ENCODE assay signal across 30 cellular contexts in genomic region chr10:121393522-121393921, GRCh38.
"Had no signal": no experiment of that assay in that cellular context is flagged by ENCODE, and none has a peak within 500 bp of the region (broad histone marks: within the 10 kb centered on the region; RNA-seq: fewer than 3 reads in every experiment).

No MANE protein-coding gene starts in this region.

- H3K4me3 Mint-ChIP-seq: activated CD4-positive, alpha-beta memory T cell treated with anti-CD3 and anti-CD28 coated beads, Interleukin-2, amount 10 ng/mL, durations not matched to agents 7 days and 5 days; activated CD4-positive, alpha-beta T cell treated with anti-CD3 and anti-CD28 coated beads for 36 hours; activated CD4-positive, alpha-beta T cell treated with anti-CD3 and anti-CD28 coated beads, Interleukin-2, amount 10 ng/mL, durations not matched to agents 24 days and 14 days; activated naive CD4-positive, alpha-beta T cell treated with anti-CD3 and anti-CD28 coated beads, Interleukin-2, amount 10 ng/mL, durations not matched to agents 7 days and 5 days; activated naive CD8-positive, alpha-beta T cell treated with anti-CD3 and anti-CD28 coated beads, Interleukin-2, amount 10 ng/mL, durations not matched to agents 7 days and 5 days; activated T-cell treated with anti-CD3 and anti-CD28 coated beads, Interleukin-2, amount 50 U/mL, for 24 hours; activated T-cell treated with anti-CD3 and anti-CD28 coated beads, Interleukin-2, amount 50 U/mL, for 72 hours; brain; effector memory CD8-positive, alpha-beta T cell had no signal

- H3K9me3 Mint-ChIP-seq: activated CD4-positive, alpha-beta memory T cell treated with anti-CD3 and anti-CD28 coated beads, Interleukin-2, amount 10 ng/mL, durations not matched to agents 7 days and 5 days; activated CD4-positive, alpha-beta T cell treated with anti-CD3 and anti-CD28 coated beads, Interleukin-2, amount 10 ng/mL, durations not matched to agents 24 days and 14 days; activated naive CD4-positive, alpha-beta T cell treated with anti-CD3 and anti-CD28 coated beads, Interleukin-2, amount 10 ng/mL, durations not matched to agents 7 days and 5 days; activated naive CD8-positive, alpha-beta T cell treated with anti-CD3 and anti-CD28 coated beads, Interleukin-2, amount 10 ng/mL, durations not matched to agents 7 days and 5 days; activated T-cell treated with anti-CD3 and anti-CD28 coated beads, Interleukin-2, amount 50 U/mL, for 24 hours; effector memory CD8-positive, alpha-beta T cell had no signal

- H3K27ac ChIP-seq: ascending aorta, breast epithelium, esophagus muscularis mucosa, foreskin keratinocyte, gastrocnemius medialis, heart left ventricle had no signal

- H3K4me1 Mint-ChIP-seq: activated CD4-positive, alpha-beta memory T cell treated with anti-CD3 and anti-CD28 coated beads, Interleukin-2, amount 10 ng/mL, durations not matched to agents 7 days and 5 days; activated CD4-positive, alpha-beta T cell treated with anti-CD3 and anti-CD28 coated beads for 36 hours; activated CD4-positive, alpha-beta T cell treated with anti-CD3 and anti-CD28 coated beads, Interleukin-2, amount 10 ng/mL, durations not matched to agents 24 days and 14 days; activated naive CD4-positive, alpha-beta T cell treated with anti-CD3 and anti-CD28 coated beads, Interleukin-2, amount 10 ng/mL, durations not matched to agents 7 days and 5 days; activated naive CD8-positive, alpha-beta T cell treated with anti-CD3 and anti-CD28 coated beads, Interleukin-2, amount 10 ng/mL, durations not matched to agents 7 days and 5 days had no signal

- H3K27me3 Mint-ChIP-seq: activated CD4-positive, alpha-beta memory T cell treated with anti-CD3 and anti-CD28 coated beads, Interleukin-2, amount 10 ng/mL, durations not matched to agents 7 days and 5 days; activated CD4-positive, alpha-beta T cell treated with anti-CD3 and anti-CD28 coated beads, Interleukin-2, amount 10 ng/mL, durations not matched to agents 24 days and 14 days; activated naive CD4-positive, alpha-beta T cell treated with anti-CD3 and anti-CD28 coated beads, Interleukin-2, amount 10 ng/mL, durations not matched to agents 7 days and 5 days; activated naive CD8-positive, alpha-beta T cell treated with anti-CD3 and anti-CD28 coated beads, Interleukin-2, amount 10 ng/mL, durations not matched to agents 7 days and 5 days had no signal

- H3K9me3 ChIP-seq: ascending aorta, breast epithelium, esophagus muscularis mucosa, gastrocnemius medialis had no signal

- ATAC-seq: activated CD4-positive, alpha-beta T cell treated with anti-CD3 and anti-CD28 coated beads for 36 hours; activated naive CD4-positive, alpha-beta T cell treated with anti-CD3 and anti-CD28 coated beads, Interleukin-2, amount 50 U/mL, for 72 hours; activated T-cell treated with anti-CD3 and anti-CD28 coated beads, Interleukin-2, amount 50 U/mL, for 72 hours; effector memory CD8-positive, alpha-beta T cell; foreskin keratinocyte; gastrocnemius medialis had no signal

- H3K27ac Mint-ChIP-seq: activated CD4-positive, alpha-beta memory T cell treated with anti-CD3 and anti-CD28 coated beads, Interleukin-2, amount 10 ng/mL, durations not matched to agents 7 days and 5 days; activated CD4-positive, alpha-beta T cell treated with anti-CD3 and anti-CD28 coated beads for 36 hours; activated CD4-positive, alpha-beta T cell treated with anti-CD3 and anti-CD28 coated beads, Interleukin-2, amount 10 ng/mL, durations not matched to agents 24 days and 14 days; activated naive CD4-positive, alpha-beta T cell treated with anti-CD3 and anti-CD28 coated beads, Interleukin-2, amount 10 ng/mL, durations not matched to agents 7 days and 5 days; activated naive CD4-positive, alpha-beta T cell treated with anti-CD3 and anti-CD28 coated beads, Interleukin-2, amount 50 U/mL, for 72 hours; activated naive CD8-positive, alpha-beta T cell treated with anti-CD3 and anti-CD28 coated beads, Interleukin-2, amount 10 ng/mL, durations not matched to agents 7 days and 5 days; activated T-cell treated with anti-CD3 and anti-CD28 coated beads, Interleukin-2, amount 50 U/mL, for 24 hours; activated T-cell treated with anti-CD3 and anti-CD28 coated beads, Interleukin-2, amount 50 U/mL, for 72 hours; effector memory CD8-positive, alpha-beta T cell had no signal

- H3K4me1 ChIP-seq: ascending aorta, breast epithelium, foreskin keratinocyte, gastrocnemius medialis had no signal

- H3K36me3 Mint-ChIP-seq: activated naive CD4-positive, alpha-beta T cell treated with anti-CD3 and anti-CD28 coated beads, Interleukin-2, amount 10 ng/mL, durations not matched to agents 7 days and 5 days; activated naive CD4-positive, alpha-beta T cell treated with anti-CD3 and anti-CD28 coated beads, Interleukin-2, amount 50 U/mL, for 72 hours; activated naive CD8-positive, alpha-beta T cell treated with anti-CD3 and anti-CD28 coated beads, Interleukin-2, amount 10 ng/mL, durations not matched to agents 7 days and 5 days; brain had no signal

- H3K27me3 ChIP-seq: ascending aorta, breast epithelium, esophagus muscularis mucosa, foreskin keratinocyte, gastrocnemius medialis had no signal

- H3K36me3 ChIP-seq: ascending aorta, breast epithelium, esophagus muscularis mucosa, gastrocnemius medialis, heart left ventricle had no signal

- H3K4me3 ChIP-seq: ascending aorta, breast epithelium, esophagus muscularis mucosa, gastrocnemius medialis, heart left ventricle had no signal

- DNase-seq: activated CD4-positive, alpha-beta memory T cell treated with anti-CD3 and anti-CD28 coated beads, Interleukin-2, amount 10 ng/mL, durations not matched to agents 7 days and 5 days; activated CD4-positive, alpha-beta T cell treated with anti-CD3 and anti-CD28 coated beads for 36 hours; activated CD4-positive, alpha-beta T cell treated with anti-CD3 and anti-CD28 coated beads, Interleukin-2, amount 10 ng/mL, durations not matched to agents 24 days and 14 days; activated CD4-positive, alpha-beta T cell treated with anti-CD3 and anti-CD28 coated beads, Interleukin-2, amount 50 U/mL, for 4 hours; activated CD4-positive, CD25-positive, alpha-beta regulatory T cell; activated CD4-positive, CD25-positive, alpha-beta regulatory T cell treated with anti-CD3 and anti-CD28 coated beads, Interleukin-2, amount 50 U/mL, for 72 hours; activated CD8-positive, alpha-beta memory T cell treated with anti-CD3 and anti-CD28 coated beads, Interleukin-2, amount 50 U/mL, for 48 hours; activated gamma-delta T cell; activated naive CD4-positive, alpha-beta T cell; activated naive CD4-positive, alpha-beta T cell treated with anti-CD3 and anti-CD28 coated beads, Interleukin-2, amount 10 ng/mL, durations not matched to agents 7 days and 5 days; activated naive CD8-positive, alpha-beta T cell treated with anti-CD3 and anti-CD28 coated beads, Interleukin-2, amount 10 ng/mL, durations not matched to agents 7 days and 5 days; activated T-cell treated with anti-CD3 and anti-CD28 coated beads for 4 hours; activated T-cell treated with anti-CD3 and anti-CD28 coated beads, Interleukin-2, amount 50 U/mL, for 24 hours; activated T-cell treated with anti-CD3 and anti-CD28 coated beads, Interleukin-2, amount 50 U/mL, for 72 hours; caudate nucleus; cortex of kidney; dermis blood vessel endothelial cell; effector CD4-positive, alpha-beta T cell; effector memory CD8-positive, alpha-beta T cell; erythroblast; foreskin keratinocyte; gastrocnemius medialis; glutamatergic neuron; heart left ventricle; T-helper 2 cell had no signal
